ENCODE assay signal across 10 cellular contexts in genomic region chr7:65444211-65444842, GRCh38.
"Had no signal": no experiment of that assay in that cellular context is flagged by ENCODE, and none has a peak within 500 bp of the region (broad histone marks: within the 10 kb centered on the region; RNA-seq: fewer than 3 reads in every experiment).

No MANE protein-coding gene starts in this region.

- H3K4me2 ChIP-seq: KMS-11 had no signal

- FAIRE-seq: HTR-8/SVneo had no signal

- H3K27ac Mint-ChIP-seq: HFFc6, IgD-negative memory B cell had no signal

- H3K36me3 ChIP-seq: HAP-1 had no signal

- H2AFZ ChIP-seq: GM23248 had no signal

- H3K9ac ChIP-seq: GM23248, KMS-11 had no signal

- DNase-seq: GM23248, GOT3, H7, HFFc6, KBM-7 had no signal

- H3K4me3 Mint-ChIP-seq: HFFc6, IgD-negative memory B cell had no signal

- ATAC-seq: HCT116 had no signal

- H3K4me1 ChIP-seq: HAP-1 had no signal

- H3K4me3 ChIP-seq: GM23248, HAP-1 had no signal

- H3K27ac ChIP-seq: GM23248, KMS-11 had no signal
